2 cellular contexts compared by ENCODE assay signal in genomic region chr16:48526958-48527331, GRCh38.
A peak's percentile ranks its signal among the peaks of the same experiment; 100 is the strongest.
TF ChIP-seq lines count a peak whose summit lies in the region.

No MANE protein-coding gene starts in this region.

TF ChIP-seq in HCT116, 20 proteins besides CTCF, POLR2A, EP300 and RAD21 (continued from another document):
- TF ChIP-seq YY1 (IDR thresholded peaks at IDR 0.05; ENCODE audit: extremely low read depth, insufficient replicate concordance, low read depth, low read length) (no peak), ZNF274 (IDR thresholded peaks at IDR 0.05; ENCODE audit: low read depth, low read length) (no peak), ZFX (IDR thresholded peaks at IDR 0.05) (no peak), SP1 (IDR thresholded peaks at IDR 0.05; ENCODE audit: low read depth) (no peak)
TF ChIP-seq in HCT116: peak in this region for 0.

TF ChIP-seq in HepG2, 621 proteins besides CTCF, POLR2A, EP300 and RAD21 (continued from another document and continues in another):
- TF ChIP-seq ELK4 (CRISPR knock-in tag; IDR thresholded peaks at IDR 0.05; ENCODE audit: borderline replicate concordance): no peak
- no peak for TF ChIP-seq SMC3 (IDR thresholded peaks at IDR 0.05; ENCODE audit: low read length)
- 0 out of 2 replicates have a peak, but pooled peaks have one; percentile 10 for TF ChIP-seq SP4 (CRISPR knock-in tag; IDR thresholded peaks at IDR 0.05)
- no peak for TF ChIP-seq ZXDC (CRISPR knock-in tag; IDR thresholded peaks at IDR 0.05)
- TF ChIP-seq NR2F2 (IDR thresholded peaks at IDR 0.05; ENCODE audit: borderline replicate concordance, low read depth): no peak
- TF ChIP-seq RERE (CRISPR knock-in tag; IDR thresholded peaks at IDR 0.05; ENCODE audit: low read depth): no peak
- TF ChIP-seq ZNF501 (CRISPR knock-in tag; IDR thresholded peaks at IDR 0.05): no peak; the same call in 1 of the 2 replicates
- TF ChIP-seq EEA1 (CRISPR knock-in tag; IDR thresholded peaks at IDR 0.05; ENCODE audit: borderline replicate concordance): 0 out of 2 replicates have a peak, but pooled peaks have one; percentile 44
- TF ChIP-seq ZIK1 (CRISPR knock-in tag; IDR thresholded peaks at IDR 0.05; ENCODE audit: borderline replicate concordance, low read depth): 0 out of 2 replicates have a peak, but pooled peaks have one; percentile 6
- no peak for TF ChIP-seq BCLAF1 (IDR thresholded peaks at IDR 0.05)
- 0 out of 2 replicates have a peak, but pooled peaks have one; percentile 3 for TF ChIP-seq ZNF274 (CRISPR knock-in tag; IDR thresholded peaks at IDR 0.05)
- no peak for TF ChIP-seq ZBTB33 (CRISPR knock-in tag; IDR thresholded peaks at IDR 0.05)
- TF ChIP-seq KAT8 (CRISPR knock-in tag; IDR thresholded peaks at IDR 0.05): no peak
- TF ChIP-seq TAF1 (CRISPR knock-in tag; IDR thresholded peaks at IDR 0.05): no peak
- TF ChIP-seq ZNF574 (CRISPR knock-in tag; IDR thresholded peaks at IDR 0.05): no peak
- no peak for TF ChIP-seq ZNF891 (CRISPR knock-in tag; IDR thresholded peaks at IDR 0.05)
- TF ChIP-seq CSRNP1 (CRISPR knock-in tag; IDR thresholded peaks at IDR 0.05): no peak
- TF ChIP-seq ZNF331 (CRISPR knock-in tag; IDR thresholded peaks at IDR 0.05): no peak
- 0 out of 2 replicates have a peak, but pooled peaks have one; percentile 25 for TF ChIP-seq ZNF687 (CRISPR knock-in tag; IDR thresholded peaks at IDR 0.05)
- TF ChIP-seq TRIM24 (CRISPR knock-in tag; IDR thresholded peaks at IDR 0.05): no peak
- peak; percentile 55; the same call in 1 of the 2 replicates for TF ChIP-seq REXO4 (CRISPR knock-in tag; IDR thresholded peaks at IDR 0.05; ENCODE audit: borderline replicate concordance)
- 0 out of 2 replicates have a peak, but pooled peaks have one; percentile 34 for TF ChIP-seq ZNF253 (CRISPR knock-in tag; IDR thresholded peaks at IDR 0.05; ENCODE audit: borderline replicate concordance)
- 0 out of 2 replicates have a peak, but pooled peaks have one; percentile 37 for TF ChIP-seq TERF1 (CRISPR knock-in tag; IDR thresholded peaks at IDR 0.05)
- no peak for TF ChIP-seq FIP1L1 (IDR thresholded peaks at IDR 0.05; ENCODE audit: borderline replicate concordance, insufficient read depth, low read depth, low read length)
- no peak for TF ChIP-seq U2AF2 (IDR thresholded peaks at IDR 0.05; ENCODE audit: low read depth, low read length)
